8 cellular contexts compared by ENCODE assay signal in genomic region chr1:1069061-1069710, GRCh38. TPM values are rescaled to one million over a fixed set of nuclear protein-coding genes. Genes with fewer than 3 reads are reported as not detected.
DNase-seq lines count a peak whose midpoint lies in the region; ATAC-seq and TF ChIP-seq lines count a peak whose summit lies in the region.

No MANE protein-coding gene starts in this region.

- POLR2A ChIA-PET in IMR-90 (lab: Charles Lee; ENCODE audit: unreplicated experiment) (no interaction called here), SK-N-SH (lab: Yijun Ruan, JAX) (no interaction called here)

- H2BK20ac ChIP-seq in IMR-90 (ENCODE audit: low read depth, low read length): peak overlapping the region; percentile 14; the same call in 1 of the 2 replicates

- peak overlapping the region; percentile 90 for H3K4ac ChIP-seq in IMR-90 (ENCODE audit: low read depth, low read length)

- BruUV-seq in IMR-90 (replicated peaks; lab: Mats Ljungman, UMichigan): no TSS peak

- H3K4me3 ChIP-seq in BE2C (ENCODE audit: low read depth, low read length) (peak overlapping the region; percentile 60), IMR-90 (ENCODE audit: insufficient read depth, low read depth, low read length) (peak overlapping the region; percentile 78), SK-N-SH (ENCODE audit: low read depth in 2 of 2, low read length in 1 of 2) (peak overlapping the region; percentile 46 to 59; a peak in 3 of 4 replicates), heart left ventricle (peak overlapping the region; percentile 15 to 62 (median 52)), prostate gland (peak overlapping the region; percentile 37 to 42)

- no peak overlapping the region for H3K23ac ChIP-seq in IMR-90 (ENCODE audit: low read depth, low read length)

- no peak for TF ChIP-seq EP300 in SK-N-SH (IDR thresholded peaks at IDR 0.05; ENCODE audit: borderline replicate concordance in 1 of 2, low read depth in 1 of 2, low read length in 1 of 2)

- no peaks in the 10 kb centered on the region for H3K4me1 ChIP-seq in BE2C
- H3K4me1 ChIP-seq in IMR-90 (ENCODE audit: control insufficient read depth, insufficient read depth, low read length): peaks cover 5% of the 10 kb centered on the region
- peaks cover 0 to 4% of the 10 kb centered on the region in 2 experiments; a peak in 1 of 4 replicates for H3K4me1 ChIP-seq in SK-N-SH (ENCODE audit: control insufficient read depth in 1 of 2, insufficient read depth in 2 of 2, low read depth in 1 of 2, low read length in 1 of 2)
- H3K4me1 ChIP-seq in heart left ventricle: peaks cover 0 to 21% (median 10%) of the 10 kb centered on the region in 12 donors
- H3K4me1 ChIP-seq in prostate gland (replicated peaks): peaks cover 2% of the 10 kb centered on the region

- TF ChIP-seq POLR2A in GM19193 (IDR thresholded peaks at IDR 0.05; ENCODE audit: extremely low read depth, insufficient read depth, insufficient read length): peak; percentile 52
- TF ChIP-seq POLR2A in IMR-90 (IDR thresholded peaks at IDR 0.05; ENCODE audit: low read depth, low read length): 0 out of 2 replicates have a peak, but pooled peaks have one; percentile 14
- no peak for TF ChIP-seq POLR2A in heart left ventricle (IDR thresholded peaks at IDR 0.05)
- peak; percentile 69 for TF ChIP-seq POLR2A in prostate gland (IDR thresholded peaks at IDR 0.05)

- in situ Hi-C loops in IMR-90 (cut with MboI; ENCODE audit: low sequenced_read_pairs): no loop called here

- no peaks in the 10 kb centered on the region for H3K9me3 Mint-ChIP-seq in activated naive CD4-positive, alpha-beta T cell treated with anti-CD3 and anti-CD28 coated beads, Interleukin-2, amount 50 U/mL, for 72 hours

- H3K36me3 ChIP-seq in BE2C: no peaks in the 10 kb centered on the region
- H3K36me3 ChIP-seq in IMR-90 (ENCODE audit: control insufficient read depth, insufficient read depth, low read length): no peaks in the 10 kb centered on the region
- H3K36me3 ChIP-seq in SK-N-SH (replicated peaks in 1 of 2; ENCODE audit: control insufficient read depth in 1 of 2, insufficient read depth in 2 of 2, low read length in 1 of 2): no peaks in the 10 kb centered on the region
- H3K36me3 ChIP-seq in heart left ventricle: no peaks in the 10 kb centered on the region
- H3K36me3 ChIP-seq in prostate gland: no peaks in the 10 kb centered on the region

- H3K9ac ChIP-seq in IMR-90 (ENCODE audit: low read depth, low read length) (peak overlapping the region; percentile 30; the same call in 1 of the 2 replicates), SK-N-SH (no peak overlapping the region)

- H3K36me3 Mint-ChIP-seq in activated naive CD4-positive, alpha-beta T cell treated with anti-CD3 and anti-CD28 coated beads, Interleukin-2, amount 50 U/mL, for 72 hours: no peaks in the 10 kb centered on the region

- no peaks in the 10 kb centered on the region for H3K9me2 ChIP-seq in SK-N-SH

- H2AFZ ChIP-seq in IMR-90 (replicated peaks; ENCODE audit: low read length, poor library complexity) (peak overlapping the region; percentile 100), SK-N-SH (ENCODE audit: low read depth) (0 out of 2 replicates have a peak overlapping the region, but pooled peaks have one; percentile 76)

- CTCF ChIA-PET in IMR-90 (lab: Yijun Ruan, JAX) (no interaction called here), SK-N-SH (lab: Yijun Ruan, JAX) (interaction anchor here (2.4 to 15.4 kb wide), 4 partner anchors 10 to 86 kb away, joined by 11 to 216 read pairs (median 14); partner anchors contain the start of gene PERM1)

- H4K5ac ChIP-seq in IMR-90 (ENCODE audit: low read depth, low read length): peak overlapping the region; percentile 47; the same call in 1 of the 2 replicates

- WGBS in IMR-90 (ENCODE audit: extremely low coverage in 2 of 2, insufficient read length in 1 of 2), 2 experiments: 6% methylated on average over 30 of the region's 75 CpGs; no CpG with 5 or more reads in 1 of the 2 experiments
- 20% methylated on average over 1 of the region's 75 CpGs for WGBS in SK-N-SH (ENCODE audit: low lambda C conversion rate)
- 2 to 12% (median 7%) methylated on average over 7 to 75 of the region's 75 CpGs for WGBS in heart left ventricle, 4 donors
- 7% methylated on average over 24 of the region's 75 CpGs for WGBS in prostate gland

- peak overlapping the region; percentile 83; the same call in 1 of the 2 replicates for H3K14ac ChIP-seq in IMR-90 (replicated peaks; ENCODE audit: low read depth, low read length)

- H3K79me2 ChIP-seq in SK-N-SH (ENCODE audit: insufficient read depth): no peaks in the 10 kb centered on the region

- no peak for TF ChIP-seq RAD21 in IMR-90 (IDR thresholded peaks at IDR 0.05; ENCODE audit: low read length)
- no peak for TF ChIP-seq RAD21 in SK-N-SH (IDR thresholded peaks at IDR 0.05; ENCODE audit: low read length)

- H2AK9ac ChIP-seq in IMR-90 (replicated peaks; ENCODE audit: low read depth, low read length, poor library complexity): peak overlapping the region; percentile 90

- H4K20me1 ChIP-seq in IMR-90 (ENCODE audit: insufficient read depth, low read length) (no peaks in the 10 kb centered on the region), SK-N-SH (ENCODE audit: insufficient read depth) (peaks cover 3% of the 10 kb centered on the region; the same call in 1 of the 2 replicates)

- H3K4me2 ChIP-seq in IMR-90 (ENCODE audit: low read depth, low read length): peak overlapping the region; percentile 89
- H3K4me2 ChIP-seq in SK-N-SH: peak overlapping the region; percentile 60; the same call in 1 of the 2 replicates

- H4K91ac ChIP-seq in IMR-90 (ENCODE audit: insufficient read depth, low read depth, low read length): peak overlapping the region; percentile 84; the same call in 1 of the 2 replicates

- no peak overlapping the region for H3K56ac ChIP-seq in IMR-90 (ENCODE audit: extremely low read depth, insufficient read depth, low read length)

- DNase-seq in BE2C (peak; percentile 85), IMR-90 (peak; percentile 40), SK-N-SH (peak; percentile 95), heart left ventricle (peak in 4 of 5 donors; percentile 52 to 90 (median 65)), prostate gland (ENCODE audit: low spot score) (peak; percentile 85), ureter (ENCODE audit: low spot score) (peak; percentile 90)
- DNase-seq in activated naive CD4-positive, alpha-beta T cell treated with anti-CD3 and anti-CD28 coated beads, Interleukin-2, amount 50 U/mL, for 72 hours (ENCODE audit: low spot score in 2 of 2): peak; percentile 90 to 94

- peak; percentile 75 for ATAC-seq in IMR-90 (ENCODE audit: low read depth)
- ATAC-seq in activated naive CD4-positive, alpha-beta T cell treated with anti-CD3 and anti-CD28 coated beads, Interleukin-2, amount 50 U/mL, for 72 hours: peak; percentile 26 to 56
- ATAC-seq in heart left ventricle: peak; percentile 20 to 70 (median 53)

- H3K18ac ChIP-seq in IMR-90 (ENCODE audit: low read depth, low read length): 0 out of 2 replicates have a peak overlapping the region, but pooled peaks have one; percentile 49

- H3K27me3 ChIP-seq in BE2C (peaks cover 6% of the 10 kb centered on the region; the same call in 1 of the 2 replicates), IMR-90 (ENCODE audit: control insufficient read depth, insufficient read depth, low read length) (no peaks in the 10 kb centered on the region; the same call in 1 of the 2 replicates), SK-N-SH (ENCODE audit: insufficient read depth) (0 out of 2 replicates have a peak, but pooled peaks cover 12% of the 10 kb centered on the region), heart left ventricle (peaks cover 3 to 79% (median 33%) of the 10 kb centered on the region in 9 donors), prostate gland (replicated peaks; ENCODE audit: insufficient read depth) (no peaks in the 10 kb centered on the region)

- intact Hi-C loops in IMR-90 (cut with micrococcal nuclease): no loop called here
- intact Hi-C loops in heart left ventricle (cut with DNase I): no loop called here
- intact Hi-C loops in prostate gland (cut with DNase I): no loop called here

- no peaks in the 10 kb centered on the region for H3K79me1 ChIP-seq in IMR-90 (ENCODE audit: low read depth in 1 of 2, low read length in 2 of 2)

- H3F3A ChIP-seq in SK-N-SH (replicated peaks; ENCODE audit: insufficient read depth): peaks cover 9% of the 10 kb centered on the region

- no peaks in the 10 kb centered on the region for H3K9me3 ChIP-seq in BE2C
- no peaks in the 10 kb centered on the region for H3K9me3 ChIP-seq in IMR-90 (ENCODE audit: control insufficient read depth, insufficient read depth, low read length)
- no peaks in the 10 kb centered on the region for H3K9me3 ChIP-seq in SK-N-SH
- H3K9me3 ChIP-seq in heart left ventricle: no peaks in the 10 kb centered on the region
- H3K9me3 ChIP-seq in prostate gland: no peaks in the 10 kb centered on the region

- dilution Hi-C loops in IMR-90 (cut with HindIII; ENCODE audit: low sequenced_read_pairs, unreplicated experiment): no loop called here

- peak overlapping the region; percentile 65; the same call in 1 of the 2 replicates for H2BK120ac ChIP-seq in IMR-90 (ENCODE audit: low read depth, low read length)

- TF ChIP-seq CTCF in BE2C (IDR thresholded peaks at IDR 0.05; ENCODE audit: low read depth, low read length) (no peak), IMR-90 (conservative IDR thresholded peaks at IDR 0.05; ENCODE audit: low read depth, low read length) (no peak), SK-N-SH (IDR thresholded peaks at IDR 0.05) (no peak), heart left ventricle (IDR thresholded peaks at IDR 0.05) (no peak), prostate gland (IDR thresholded peaks at IDR 0.05) (peak in 1 of 4 experiments; percentile 16)

- H3K27ac ChIP-seq in IMR-90 (ENCODE audit: insufficient read depth, low read length) (no peak overlapping the region; the same call in 1 of the 2 replicates), SK-N-SH (ENCODE audit: low read depth in 2 of 2, low read length in 1 of 2) (no peak overlapping the region; a peak in 1 of 4 replicates), heart left ventricle (no peak overlapping the region), prostate gland (peak overlapping the region; percentile 61 to 72)

- H3K9me1 ChIP-seq in IMR-90 (ENCODE audit: insufficient read depth, low read length): no peaks in the 10 kb centered on the region

- no peak overlapping the region for H3K27ac Mint-ChIP-seq in activated naive CD4-positive, alpha-beta T cell treated with anti-CD3 and anti-CD28 coated beads, Interleukin-2, amount 50 U/mL, for 72 hours

- H2AK5ac ChIP-seq in IMR-90 (ENCODE audit: low read depth, low read length): no peak overlapping the region

- H4K8ac ChIP-seq in IMR-90 (ENCODE audit: low read depth in 2 of 2, low read length in 2 of 2): peak overlapping the region; percentile 44 to 99

- peak overlapping the region; percentile 74 for H2BK5ac ChIP-seq in IMR-90 (ENCODE audit: low read depth, low read length, poor library complexity, severe bottlenecking)

- no peak overlapping the region for H2BK15ac ChIP-seq in IMR-90 (ENCODE audit: low read depth, low read length)

RNA-seq across cellular contexts. Expression of gene RNF223, which starts 4.9 kb away (rescaled TPM):
- polyA plus RNA-seq in BE2C (2012; ENCODE audit: insufficient read depth, insufficient read length, low read depth): not detected
- total RNA-seq in IMR-90 (2012; rRNA removed): not detected in 2 replicates
- polyA plus RNA-seq in IMR-90 (2012; rRNA removed): not detected in 2 replicates
- not detected in 2 replicates for polyA plus RNA-seq in IMR-90 (2012; cell fraction: cytosol; rRNA removed)
- polyA plus RNA-seq in IMR-90 (2012; cell fraction: nucleus; rRNA removed; ENCODE audit: low replicate concordance): not detected in 2 replicates
- not detected in 2 replicates for polyA plus RNA-seq in SK-N-SH (2012; rRNA removed)
- not detected in 2 replicates for polyA plus RNA-seq in SK-N-SH (2012; cell fraction: cytosol; rRNA removed)
- polyA plus RNA-seq in SK-N-SH (2012; cell fraction: nucleus; rRNA removed): 0.04 TPM in 1 of 2 replicates, not detected in the other
- not detected for total RNA-seq in activated naive CD4-positive, alpha-beta T cell treated with anti-CD3 and anti-CD28 coated beads, Interleukin-2, amount 50 U/mL, for 72 hours
- not detected for total RNA-seq in heart left ventricle
- not detected for polyA plus RNA-seq in heart left ventricle
- total RNA-seq in prostate gland: 1 to 10 TPM; 1.4 to 1.8 TPM
- total RNA-seq in ureter: 6.3 TPM

RNA-seq across cellular contexts. Expression of gene C1orf159, which starts 46.7 kb away (rescaled TPM):
- polyA plus RNA-seq in BE2C (2012; ENCODE audit: insufficient read depth, insufficient read length, low read depth): 32.0 TPM
- total RNA-seq in IMR-90 (2012; rRNA removed) (2.5 and 2.9 TPM in 2 replicates), heart left ventricle (1 to 10 TPM; 3.7 to 6.6 (median 4.2) TPM), prostate gland (10 to 100 TPM; 20.0 to 26.4 TPM), ureter (29.8 TPM)
- polyA plus RNA-seq in IMR-90 (2012; rRNA removed) (12.6 and 15.5 TPM in 2 replicates), SK-N-SH (2012; rRNA removed) (10.1 and 10.2 TPM in 2 replicates), heart left ventricle (1 to 10 TPM; 7.1 to 7.2 TPM)
- 8.0 and 11.2 TPM in 2 replicates for polyA plus RNA-seq in IMR-90 (2012; cell fraction: cytosol; rRNA removed)
- polyA plus RNA-seq in IMR-90 (2012; cell fraction: nucleus; rRNA removed; ENCODE audit: low replicate concordance): 44.8 and 112 TPM in 2 replicates
- 3.0 and 4.9 TPM in 2 replicates for polyA plus RNA-seq in SK-N-SH (2012; cell fraction: cytosol; rRNA removed)
- polyA plus RNA-seq in SK-N-SH (2012; cell fraction: nucleus; rRNA removed): 57.7 and 66.0 TPM in 2 replicates
- total RNA-seq in activated naive CD4-positive, alpha-beta T cell treated with anti-CD3 and anti-CD28 coated beads, Interleukin-2, amount 50 U/mL, for 72 hours: 10 to 100 TPM; 20.7 to 21.2 TPM

RNA-seq across cellular contexts. Expression of gene AGRN, which starts 49.3 kb away (rescaled TPM):
- 58.7 TPM for polyA plus RNA-seq in BE2C (2012; ENCODE audit: insufficient read depth, insufficient read length, low read depth)
- total RNA-seq in IMR-90 (2012; rRNA removed): 8.1 and 11.4 TPM in 2 replicates
- polyA plus RNA-seq in IMR-90 (2012; rRNA removed): 115 and 124 TPM in 2 replicates
- 128 and 199 TPM in 2 replicates for polyA plus RNA-seq in IMR-90 (2012; cell fraction: cytosol; rRNA removed)
- polyA plus RNA-seq in IMR-90 (2012; cell fraction: nucleus; rRNA removed; ENCODE audit: low replicate concordance): 291 and 688 TPM in 2 replicates
- polyA plus RNA-seq in SK-N-SH (2012; rRNA removed): 24.0 and 31.6 TPM in 2 replicates
- 12.6 and 21.4 TPM in 2 replicates for polyA plus RNA-seq in SK-N-SH (2012; cell fraction: cytosol; rRNA removed)
- 141 and 187 TPM in 2 replicates for polyA plus RNA-seq in SK-N-SH (2012; cell fraction: nucleus; rRNA removed)
- total RNA-seq in activated naive CD4-positive, alpha-beta T cell treated with anti-CD3 and anti-CD28 coated beads, Interleukin-2, amount 50 U/mL, for 72 hours: 10 to 100 TPM; 44.5 to 79.9 TPM
- total RNA-seq in heart left ventricle: 10 to 100 TPM in 8 of 9 donors, 1 to 10 TPM in 1; 9.7 to 45.7 (median 22.7) TPM
- polyA plus RNA-seq in heart left ventricle: 10 to 100 TPM; 11.8 to 14.1 TPM
- total RNA-seq in prostate gland: 10 to 100 TPM; 87.7 to 92.4 TPM
- total RNA-seq in ureter: 227 TPM

RNA-seq across cellular contexts. Expression of gene ISG15, which starts 55.9 kb away (rescaled TPM):
- polyA plus RNA-seq in BE2C (2012; ENCODE audit: insufficient read depth, insufficient read length, low read depth): 33.8 TPM
- total RNA-seq in IMR-90 (2012; rRNA removed): 92.2 and 105 TPM in 2 replicates
- polyA plus RNA-seq in IMR-90 (2012; rRNA removed): 99.1 and 138 TPM in 2 replicates
- polyA plus RNA-seq in IMR-90 (2012; cell fraction: cytosol; rRNA removed): 153 and 262 TPM in 2 replicates
- polyA plus RNA-seq in IMR-90 (2012; cell fraction: nucleus; rRNA removed; ENCODE audit: low replicate concordance): 50.0 and 115 TPM in 2 replicates
- 22.9 and 28.6 TPM in 2 replicates for polyA plus RNA-seq in SK-N-SH (2012; rRNA removed)
- 14.3 and 16.1 TPM in 2 replicates for polyA plus RNA-seq in SK-N-SH (2012; cell fraction: cytosol; rRNA removed)
- 15.0 and 31.2 TPM in 2 replicates for polyA plus RNA-seq in SK-N-SH (2012; cell fraction: nucleus; rRNA removed)
- 10 to 100 TPM; 91.6 to 97.5 TPM for total RNA-seq in activated naive CD4-positive, alpha-beta T cell treated with anti-CD3 and anti-CD28 coated beads, Interleukin-2, amount 50 U/mL, for 72 hours
- total RNA-seq in heart left ventricle: 100 to 1,000 TPM in 1 of 9 donors, 10 to 100 TPM in 8; 17.0 to 189 (median 32.8) TPM
- polyA plus RNA-seq in heart left ventricle: 10 to 100 TPM; 34.4 to 76.5 TPM
- total RNA-seq in prostate gland: 10 to 100 TPM; 22.3 to 27.2 TPM
- total RNA-seq in ureter: 14.9 TPM

Comparison
In these comparisons a context has a peak if more than half of its experiments do, and no peak if none do; other contexts are left out.
1. DNase-seq: peak in every context shown above with its lines; median percentile 95 in SK-N-SH; 92 in activated naive CD4-positive, alpha-beta T cell treated with anti-CD3 and anti-CD28 coated beads, Interleukin-2, amount 50 U/mL, for 72 hours; 90 in ureter; 85 in BE2C; 85 in prostate gland; 65 in heart left ventricle; 40 in IMR-90.
2. POLR2A ChIP-seq: peak in GM19193 (single experiment), IMR-90 (single experiment) and prostate gland (single experiment); none in heart left ventricle (0 of 2).
3. H3K27ac ChIP-seq: peak in prostate gland (2 of 2); none in IMR-90 (single experiment), SK-N-SH (0 of 2) and heart left ventricle (0 of 12).
4. Peak in every context shown above with its lines, with median percentiles within 50 percentile points of each other: H3K4me3 ChIP-seq and ATAC-seq.